Comparison of ENCODE assay signal across 1 cellular context in the genomic region with DNA sequence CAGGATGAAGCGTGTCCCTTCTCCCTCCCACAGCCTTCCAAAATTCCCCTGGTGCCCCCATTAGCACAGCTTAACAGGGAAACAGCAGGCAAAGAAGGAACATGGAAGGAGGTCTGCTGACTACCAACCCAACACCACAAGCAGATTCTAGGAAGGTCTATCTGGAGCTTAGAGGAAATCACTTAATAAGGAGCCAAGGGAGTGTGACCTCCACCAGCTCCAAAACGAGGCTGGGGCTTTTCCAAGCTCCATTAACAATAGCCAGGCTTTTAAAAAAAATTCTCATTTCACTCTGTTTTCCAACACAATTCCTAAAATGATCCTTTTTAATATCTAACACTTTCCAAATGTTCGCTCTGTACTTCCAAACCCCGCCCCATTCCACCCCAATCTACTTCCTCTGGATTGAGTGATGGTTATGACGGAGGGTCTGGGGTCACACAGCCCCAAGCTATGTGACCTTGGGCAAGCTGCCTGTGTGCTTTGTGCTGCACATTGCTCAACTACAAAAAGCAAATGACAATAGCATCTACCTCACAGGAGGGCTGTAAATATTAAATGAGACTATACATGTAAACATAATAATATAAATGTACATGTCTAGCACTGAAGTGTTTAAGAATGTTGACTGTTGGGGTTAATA.
A peak's percentile ranks its signal among the peaks of the same experiment; 100 is the strongest.
TF ChIP-seq lines count a peak whose summit lies in the region.

No MANE protein-coding gene starts in this region.

TF ChIP-seq in HepG2, 621 proteins besides CTCF, POLR2A, EP300 and RAD21 (continued from another document and continues in another):
- TF ChIP-seq, protein P1, sequence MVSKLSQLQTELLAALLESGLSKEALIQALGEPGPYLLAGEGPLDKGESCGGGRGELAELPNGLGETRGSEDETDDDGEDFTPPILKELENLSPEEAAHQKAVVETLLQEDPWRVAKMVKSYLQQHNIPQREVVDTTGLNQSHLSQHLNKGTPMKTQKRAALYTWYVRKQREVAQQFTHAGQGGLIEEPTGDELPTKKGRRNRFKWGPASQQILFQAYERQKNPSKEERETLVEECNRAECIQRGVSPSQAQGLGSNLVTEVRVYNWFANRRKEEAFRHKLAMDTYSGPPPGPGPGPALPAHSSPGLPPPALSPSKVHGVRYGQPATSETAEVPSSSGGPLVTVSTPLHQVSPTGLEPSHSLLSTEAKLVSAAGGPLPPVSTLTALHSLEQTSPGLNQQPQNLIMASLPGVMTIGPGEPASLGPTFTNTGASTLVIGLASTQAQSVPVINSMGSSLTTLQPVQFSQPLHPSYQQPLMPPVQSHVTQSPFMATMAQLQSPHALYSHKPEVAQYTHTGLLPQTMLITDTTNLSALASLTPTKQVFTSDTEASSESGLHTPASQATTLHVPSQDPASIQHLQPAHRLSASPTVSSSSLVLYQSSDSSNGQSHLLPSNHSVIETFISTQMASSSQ (IDR thresholded peaks at IDR 0.05; ENCODE audit: low read depth): peak; percentile 26; the same call in 1 of the 2 replicates
- TF ChIP-seq, protein P1 (CRISPR knock-in tag; IDR thresholded peaks at IDR 0.05; ENCODE audit: borderline replicate concordance): 0 out of 2 replicates have a peak, but pooled peaks have one; percentile 19
- peak; percentile 67 for TF ChIP-seq ZNF614 (CRISPR knock-in tag; IDR thresholded peaks at IDR 0.05; ENCODE audit: borderline replicate concordance)
- no peak for TF ChIP-seq HNF4G (IDR thresholded peaks at IDR 0.05; ENCODE audit: borderline replicate concordance, low read depth, low read length)
- TF ChIP-seq HNF4G (CRISPR knock-in tag; IDR thresholded peaks at IDR 0.05; ENCODE audit: borderline replicate concordance, low read depth): 0 out of 2 replicates have a peak, but pooled peaks have one; percentile 13
- TF ChIP-seq, protein P2, sequence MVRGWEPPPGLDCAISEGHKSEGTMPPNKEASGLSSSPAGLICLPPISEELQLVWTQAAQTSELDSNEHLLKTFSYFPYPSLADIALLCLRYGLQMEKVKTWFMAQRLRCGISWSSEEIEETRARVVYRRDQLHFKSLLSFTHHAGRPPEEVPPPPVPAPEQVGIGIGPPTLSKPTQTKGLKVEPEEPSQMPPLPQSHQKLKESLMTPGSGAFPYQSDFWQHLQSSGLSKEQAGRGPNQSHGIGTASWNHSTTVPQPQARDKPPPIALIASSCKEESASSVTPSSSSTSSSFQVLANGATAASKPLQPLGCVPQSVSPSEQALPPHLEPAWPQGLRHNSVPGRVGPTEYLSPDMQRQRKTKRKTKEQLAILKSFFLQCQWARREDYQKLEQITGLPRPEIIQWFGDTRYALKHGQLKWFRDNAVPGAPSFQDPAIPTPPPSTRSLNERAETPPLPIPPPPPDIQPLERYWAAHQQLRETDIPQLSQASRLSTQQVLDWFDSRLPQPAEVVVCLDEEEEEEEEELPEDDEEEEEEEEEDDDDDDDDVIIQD (CRISPR knock-in tag; IDR thresholded peaks at IDR 0.05; ENCODE audit: low read depth): peak; percentile 74
- TF ChIP-seq, protein P3, sequence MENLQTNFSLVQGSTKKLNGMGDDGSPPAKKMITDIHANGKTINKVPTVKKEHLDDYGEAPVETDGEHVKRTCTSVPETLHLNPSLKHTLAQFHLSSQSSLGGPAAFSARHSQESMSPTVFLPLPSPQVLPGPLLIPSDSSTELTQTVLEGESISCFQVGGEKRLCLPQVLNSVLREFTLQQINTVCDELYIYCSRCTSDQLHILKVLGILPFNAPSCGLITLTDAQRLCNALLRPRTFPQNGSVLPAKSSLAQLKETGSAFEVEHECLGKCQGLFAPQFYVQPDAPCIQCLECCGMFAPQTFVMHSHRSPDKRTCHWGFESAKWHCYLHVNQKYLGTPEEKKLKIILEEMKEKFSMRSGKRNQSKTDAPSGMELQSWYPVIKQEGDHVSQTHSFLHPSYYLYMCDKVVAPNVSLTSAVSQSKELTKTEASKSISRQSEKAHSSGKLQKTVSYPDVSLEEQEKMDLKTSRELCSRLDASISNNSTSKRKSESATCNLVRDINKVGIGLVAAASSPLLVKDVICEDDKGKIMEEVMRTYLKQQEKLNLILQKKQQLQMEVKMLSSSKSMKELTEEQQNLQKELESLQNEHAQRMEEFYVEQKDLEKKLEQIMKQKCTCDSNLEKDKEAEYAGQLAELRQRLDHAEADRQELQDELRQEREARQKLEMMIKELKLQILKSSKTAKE (CRISPR knock-in tag; IDR thresholded peaks at IDR 0.05; ENCODE audit: borderline replicate concordance): peak; percentile 42
- peak; percentile 70 for TF ChIP-seq ELF3 (CRISPR knock-in tag; IDR thresholded peaks at IDR 0.05)
- no peak for TF ChIP-seq ZNF510 (CRISPR knock-in tag; IDR thresholded peaks at IDR 0.05; ENCODE audit: low read depth)
- TF ChIP-seq, protein P4, sequence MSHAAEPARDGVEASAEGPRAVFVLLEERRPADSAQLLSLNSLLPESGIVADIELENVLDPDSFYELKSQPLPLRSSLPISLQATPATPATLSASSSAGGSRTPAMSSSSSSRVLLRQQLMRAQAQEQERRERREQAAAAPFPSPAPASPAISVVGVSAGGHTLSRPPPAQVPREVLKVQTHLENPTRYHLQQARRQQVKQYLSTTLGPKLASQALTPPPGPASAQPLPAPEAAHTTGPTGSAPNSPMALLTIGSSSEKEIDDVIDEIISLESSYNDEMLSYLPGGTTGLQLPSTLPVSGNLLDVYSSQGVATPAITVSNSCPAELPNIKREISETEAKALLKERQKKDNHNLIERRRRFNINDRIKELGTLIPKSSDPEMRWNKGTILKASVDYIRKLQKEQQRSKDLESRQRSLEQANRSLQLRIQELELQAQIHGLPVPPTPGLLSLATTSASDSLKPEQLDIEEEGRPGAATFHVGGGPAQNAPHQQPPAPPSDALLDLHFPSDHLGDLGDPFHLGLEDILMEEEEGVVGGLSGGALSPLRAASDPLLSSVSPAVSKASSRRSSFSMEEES (CRISPR knock-in tag; IDR thresholded peaks at IDR 0.05): 0 out of 2 replicates have a peak, but pooled peaks have one; percentile 31
- TF ChIP-seq FOXK1 (CRISPR knock-in tag; IDR thresholded peaks at IDR 0.05; ENCODE audit: borderline replicate concordance, low read depth): peak; percentile 48; the same call in 1 of the 2 replicates
- TF ChIP-seq, protein P5, sequence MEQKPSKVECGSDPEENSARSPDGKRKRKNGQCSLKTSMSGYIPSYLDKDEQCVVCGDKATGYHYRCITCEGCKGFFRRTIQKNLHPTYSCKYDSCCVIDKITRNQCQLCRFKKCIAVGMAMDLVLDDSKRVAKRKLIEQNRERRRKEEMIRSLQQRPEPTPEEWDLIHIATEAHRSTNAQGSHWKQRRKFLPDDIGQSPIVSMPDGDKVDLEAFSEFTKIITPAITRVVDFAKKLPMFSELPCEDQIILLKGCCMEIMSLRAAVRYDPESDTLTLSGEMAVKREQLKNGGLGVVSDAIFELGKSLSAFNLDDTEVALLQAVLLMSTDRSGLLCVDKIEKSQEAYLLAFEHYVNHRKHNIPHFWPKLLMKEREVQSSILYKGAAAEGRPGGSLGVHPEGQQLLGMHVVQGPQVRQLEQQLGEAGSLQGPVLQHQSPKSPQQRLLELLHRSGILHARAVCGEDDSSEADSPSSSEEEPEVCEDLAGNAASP (CRISPR knock-in tag; IDR thresholded peaks at IDR 0.05; ENCODE audit: borderline replicate concordance): peak; percentile 77
- TF ChIP-seq HMG20A (CRISPR knock-in tag; IDR thresholded peaks at IDR 0.05; ENCODE audit: borderline replicate concordance): peak; percentile 79; the same call in 1 of the 2 replicates
- peak; percentile 82 for TF ChIP-seq RARA (CRISPR knock-in tag; IDR thresholded peaks at IDR 0.05)
- TF ChIP-seq TGIF2 (CRISPR knock-in tag; IDR thresholded peaks at IDR 0.05): peak; percentile 72; the same call in 1 of the 2 replicates
- 0 out of 2 replicates have a peak, but pooled peaks have one; percentile 27 for TF ChIP-seq ZNF761 (CRISPR knock-in tag; conservative IDR thresholded peaks at IDR 0.05)
- peak; percentile 97 for TF ChIP-seq GATAD2A (CRISPR knock-in tag; IDR thresholded peaks at IDR 0.05)
- peak; percentile 76 for TF ChIP-seq ATF1 (CRISPR knock-in tag; IDR thresholded peaks at IDR 0.05)
- TF ChIP-seq ZSCAN12 (CRISPR knock-in tag; IDR thresholded peaks at IDR 0.05): no peak
- TF ChIP-seq POGZ (CRISPR knock-in tag; IDR thresholded peaks at IDR 0.05): peak; percentile 72; the same call in 1 of the 2 replicates
- TF ChIP-seq SIX4 (CRISPR knock-in tag; IDR thresholded peaks at IDR 0.05): 0 out of 2 replicates have a peak, but pooled peaks have one; percentile 42
- TF ChIP-seq HNF4A (CRISPR knock-in tag; IDR thresholded peaks at IDR 0.05): peak; percentile 65
- TF ChIP-seq IKZF1 (IDR thresholded peaks at IDR 0.05): no peak
- TF ChIP-seq SOX13 (IDR thresholded peaks at IDR 0.05): peak; percentile 93
- TF ChIP-seq SOX13 (CRISPR knock-in tag; conservative IDR thresholded peaks at IDR 0.05 in 1 of 2, IDR thresholded peaks at IDR 0.05 in 1 of 2): peak in 1 of 2 experiments; percentile 99; a peak in 2 of 4 replicates
- 0 out of 4 replicates have a peak, but pooled peaks of 1 of the 2 experiments have one; percentile 19 for TF ChIP-seq KLF16 (CRISPR knock-in tag; IDR thresholded peaks at IDR 0.05)
- no peak for TF ChIP-seq NBN (conservative IDR thresholded peaks at IDR 0.05)
- TF ChIP-seq, protein P6, sequence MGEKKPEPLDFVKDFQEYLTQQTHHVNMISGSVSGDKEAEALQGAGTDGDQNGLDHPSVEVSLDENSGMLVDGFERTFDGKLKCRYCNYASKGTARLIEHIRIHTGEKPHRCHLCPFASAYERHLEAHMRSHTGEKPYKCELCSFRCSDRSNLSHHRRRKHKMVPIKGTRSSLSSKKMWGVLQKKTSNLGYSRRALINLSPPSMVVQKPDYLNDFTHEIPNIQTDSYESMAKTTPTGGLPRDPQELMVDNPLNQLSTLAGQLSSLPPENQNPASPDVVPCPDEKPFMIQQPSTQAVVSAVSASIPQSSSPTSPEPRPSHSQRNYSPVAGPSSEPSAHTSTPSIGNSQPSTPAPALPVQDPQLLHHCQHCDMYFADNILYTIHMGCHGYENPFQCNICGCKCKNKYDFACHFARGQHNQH (CRISPR knock-in tag; IDR thresholded peaks at IDR 0.05): peak; percentile 84; the same call in 1 of the 2 replicates
- peak; percentile 52; the same call in 1 of the 2 replicates for TF ChIP-seq DPF2 (CRISPR knock-in tag; IDR thresholded peaks at IDR 0.05; ENCODE audit: borderline replicate concordance, low read depth)
- TF ChIP-seq, protein P7, sequence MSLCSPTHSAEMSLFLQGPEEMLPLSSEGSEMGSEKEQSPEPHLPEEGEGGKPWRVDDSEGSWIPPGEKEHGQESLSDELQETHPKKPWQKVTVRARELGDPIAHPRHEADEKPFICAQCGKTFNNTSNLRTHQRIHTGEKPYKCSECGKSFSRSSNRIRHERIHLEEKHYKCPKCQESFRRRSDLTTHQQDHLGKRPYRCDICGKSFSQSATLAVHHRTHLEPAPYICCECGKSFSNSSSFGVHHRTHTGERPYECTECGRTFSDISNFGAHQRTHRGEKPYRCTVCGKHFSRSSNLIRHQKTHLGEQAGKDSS (CRISPR knock-in tag; IDR thresholded peaks at IDR 0.05; ENCODE audit: borderline replicate concordance, low read depth): no peak
- TF ChIP-seq SP5 (CRISPR knock-in tag; IDR thresholded peaks at IDR 0.05; ENCODE audit: borderline replicate concordance, low read depth): peak; percentile 65; the same call in 1 of the 2 replicates
- peak; percentile 59 for TF ChIP-seq TARDBP (CRISPR knock-in tag; IDR thresholded peaks at IDR 0.05)
- TF ChIP-seq, protein P8, sequence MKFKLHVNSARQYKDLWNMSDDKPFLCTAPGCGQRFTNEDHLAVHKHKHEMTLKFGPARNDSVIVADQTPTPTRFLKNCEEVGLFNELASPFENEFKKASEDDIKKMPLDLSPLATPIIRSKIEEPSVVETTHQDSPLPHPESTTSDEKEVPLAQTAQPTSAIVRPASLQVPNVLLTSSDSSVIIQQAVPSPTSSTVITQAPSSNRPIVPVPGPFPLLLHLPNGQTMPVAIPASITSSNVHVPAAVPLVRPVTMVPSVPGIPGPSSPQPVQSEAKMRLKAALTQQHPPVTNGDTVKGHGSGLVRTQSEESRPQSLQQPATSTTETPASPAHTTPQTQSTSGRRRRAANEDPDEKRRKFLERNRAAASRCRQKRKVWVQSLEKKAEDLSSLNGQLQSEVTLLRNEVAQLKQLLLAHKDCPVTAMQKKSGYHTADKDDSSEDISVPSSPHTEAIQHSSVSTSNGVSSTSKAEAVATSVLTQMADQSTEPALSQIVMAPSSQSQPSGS (CRISPR knock-in tag; IDR thresholded peaks at IDR 0.05): 0 out of 2 replicates have a peak, but pooled peaks have one; percentile 34
- peak; percentile 63; the same call in 1 of the 2 replicates for TF ChIP-seq TBX2 (CRISPR knock-in tag; IDR thresholded peaks at IDR 0.05; ENCODE audit: borderline replicate concordance)
- TF ChIP-seq, protein P9, sequence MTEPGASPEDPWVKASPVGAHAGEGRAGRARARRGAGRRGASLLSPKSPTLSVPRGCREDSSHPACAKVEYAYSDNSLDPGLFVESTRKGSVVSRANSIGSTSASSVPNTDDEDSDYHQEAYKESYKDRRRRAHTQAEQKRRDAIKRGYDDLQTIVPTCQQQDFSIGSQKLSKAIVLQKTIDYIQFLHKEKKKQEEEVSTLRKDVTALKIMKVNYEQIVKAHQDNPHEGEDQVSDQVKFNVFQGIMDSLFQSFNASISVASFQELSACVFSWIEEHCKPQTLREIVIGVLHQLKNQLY (CRISPR knock-in tag; IDR thresholded peaks at IDR 0.05): peak; percentile 66; the same call in 1 of the 2 replicates
- TF ChIP-seq YEATS2 (CRISPR knock-in tag; IDR thresholded peaks at IDR 0.05; ENCODE audit: borderline replicate concordance): peak; percentile 47; the same call in 1 of the 2 replicates
- peak; percentile 44; the same call in 1 of the 2 replicates for TF ChIP-seq HMG20B (CRISPR knock-in tag; conservative IDR thresholded peaks at IDR 0.05)
- TF ChIP-seq, protein P10, sequence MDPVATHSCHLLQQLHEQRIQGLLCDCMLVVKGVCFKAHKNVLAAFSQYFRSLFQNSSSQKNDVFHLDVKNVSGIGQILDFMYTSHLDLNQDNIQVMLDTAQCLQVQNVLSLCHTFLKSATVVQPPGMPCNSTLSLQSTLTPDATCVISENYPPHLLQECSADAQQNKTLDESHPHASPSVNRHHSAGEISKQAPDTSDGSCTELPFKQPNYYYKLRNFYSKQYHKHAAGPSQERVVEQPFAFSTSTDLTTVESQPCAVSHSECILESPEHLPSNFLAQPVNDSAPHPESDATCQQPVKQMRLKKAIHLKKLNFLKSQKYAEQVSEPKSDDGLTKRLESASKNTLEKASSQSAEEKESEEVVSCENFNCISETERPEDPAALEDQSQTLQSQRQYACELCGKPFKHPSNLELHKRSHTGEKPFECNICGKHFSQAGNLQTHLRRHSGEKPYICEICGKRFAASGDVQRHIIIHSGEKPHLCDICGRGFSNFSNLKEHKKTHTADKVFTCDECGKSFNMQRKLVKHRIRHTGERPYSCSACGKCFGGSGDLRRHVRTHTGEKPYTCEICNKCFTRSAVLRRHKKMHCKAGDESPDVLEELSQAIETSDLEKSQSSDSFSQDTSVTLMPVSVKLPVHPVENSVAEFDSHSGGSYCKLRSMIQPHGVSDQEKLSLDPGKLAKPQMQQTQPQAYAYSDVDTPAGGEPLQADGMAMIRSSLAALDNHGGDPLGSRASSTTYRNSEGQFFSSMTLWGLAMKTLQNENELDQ (CRISPR knock-in tag; IDR thresholded peaks at IDR 0.05; ENCODE audit: borderline replicate concordance): peak; percentile 43; the same call in 1 of the 2 replicates
